9 cellular contexts compared by ENCODE assay signal in the genomic region with DNA sequence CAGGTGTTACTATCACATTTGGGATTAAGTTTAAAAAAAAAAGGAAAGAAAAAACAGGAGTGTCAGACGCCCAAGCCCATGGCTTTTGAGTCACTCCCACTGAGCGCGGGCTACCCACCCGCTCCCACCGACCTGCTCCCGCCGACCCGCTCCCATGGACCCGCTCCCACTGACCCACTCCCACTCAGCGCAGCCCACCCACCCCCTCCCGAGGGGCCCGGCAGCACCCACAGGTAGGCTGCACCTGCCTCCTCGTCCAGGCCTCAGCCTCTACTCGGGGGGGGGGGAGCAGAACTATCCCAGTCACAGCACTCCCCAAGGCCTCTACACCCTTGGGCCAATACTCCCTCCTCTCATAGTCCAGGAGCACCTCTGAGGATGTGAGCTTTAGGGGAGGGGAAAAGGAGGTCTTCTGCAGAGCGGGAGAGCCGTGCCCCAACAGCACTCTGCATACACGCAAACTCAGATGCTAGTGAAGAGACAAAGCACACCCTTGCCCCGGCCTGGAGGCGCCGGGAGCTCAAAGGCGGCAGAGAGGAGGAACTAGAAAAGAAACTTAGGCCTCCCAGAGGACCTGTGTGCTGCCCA. TPM values are rescaled to one million over a fixed set of nuclear protein-coding genes. Genes with fewer than 3 reads are reported as not detected.
DNase-seq lines count a peak whose midpoint lies in the region; ATAC-seq and TF ChIP-seq lines count a peak whose summit lies in the region.
"Had no signal": no experiment of that assay in that cellular context is flagged by ENCODE, and none has a peak within 500 bp of the region (broad histone marks: within the 10 kb centered on the region; RNA-seq: fewer than 3 reads in every experiment).

No MANE protein-coding gene starts in this region.

- H3K4me3 Mint-ChIP-seq in T-helper 17 cell = peak overlapping the region; percentile 90

- H3K4me1 ChIP-seq in HAP-1 = peaks cover 20% of the 10 kb centered on the region
- H3K4me1 ChIP-seq in right cardiac atrium (ENCODE audit: control insufficient read depth, insufficient read depth, low read length) = peaks cover 7% of the 10 kb centered on the region
- H3K4me1 ChIP-seq in spleen = peaks cover 39 to 81% (median 54%) of the 10 kb centered on the region in 6 donors
- peaks cover 38 to 59% of the 10 kb centered on the region in 2 donors for H3K4me1 ChIP-seq in left lung

- TF ChIP-seq POLR2A in spleen (IDR thresholded peaks at IDR 0.05) = no peak

- H3K27me3 ChIP-seq in HAP-1 (ENCODE audit: low read depth) = no peaks in the 10 kb centered on the region
- no peaks in the 10 kb centered on the region for H3K27me3 ChIP-seq in right cardiac atrium (ENCODE audit: control insufficient read depth, insufficient read depth)
- no peaks in the 10 kb centered on the region for H3K27me3 ChIP-seq in spleen (replicated peaks in 1 of 7)
- no peaks in the 10 kb centered on the region for H3K27me3 ChIP-seq in left lung

- ATAC-seq in T-helper 17 cell (no peak), right cardiac atrium (no peak), left lung (no peak)
- ATAC-seq: activated CD4-positive, CD25-positive, alpha-beta regulatory T cell treated with anti-CD3 and anti-CD28 coated beads, Interleukin-2, amount 50 U/mL, for 24 hours had no signal

- H3K27me3 Mint-ChIP-seq in T-helper 17 cell = no peaks in the 10 kb centered on the region

- H3K36me3 ChIP-seq in HAP-1 (replicated peaks) = peaks cover 33% of the 10 kb centered on the region
- peaks cover 0 to 12% (median 8%) of the 10 kb centered on the region in 6 donors for H3K36me3 ChIP-seq in spleen
- H3K36me3 ChIP-seq in left lung = peaks cover 0 to 10% of the 10 kb centered on the region in 2 donors

- peak overlapping the region; percentile 48 for H3K27ac ChIP-seq in right cardiac atrium (ENCODE audit: low read length)
- H3K27ac ChIP-seq in spleen = peak overlapping the region in 7 of 8 donors; percentile 3 to 90 (median 83)
- H3K27ac ChIP-seq in left lung = peak overlapping the region in 1 of 2 donors; percentile 24

- intact Hi-C loops in right cardiac atrium (cut with DNase I) (no loop called here), spleen (cut with DNase I; ENCODE audit: low total_unique reads) (no loop called here), left lung (cut with DNase I) (no loop called here)

- TF ChIP-seq CTCF in spleen (IDR thresholded peaks at IDR 0.05 in 8 of 11, conservative IDR thresholded peaks at IDR 0.05 in 3 of 11) (no peak), left lung (IDR thresholded peaks at IDR 0.05) (no peak)

- H3K27ac Mint-ChIP-seq in T-helper 17 cell = peak overlapping the region; percentile 57

- peak overlapping the region; percentile 52; the same call in 1 of the 2 replicates for H3K4me3 ChIP-seq in HAP-1
- H3K4me3 ChIP-seq in right cardiac atrium (ENCODE audit: low read length) = no peak overlapping the region
- peak overlapping the region in 2 of 8 donors; percentile 97 to 98 for H3K4me3 ChIP-seq in spleen
- H3K4me3 ChIP-seq in left lung = peak overlapping the region in 1 of 2 donors; percentile 74

- H3K9me3 ChIP-seq in HAP-1 (no peaks in the 10 kb centered on the region), T-helper 17 cell (ENCODE audit: control insufficient read depth, low read length, poor library complexity, severe bottlenecking) (no peaks in the 10 kb centered on the region), right cardiac atrium (ENCODE audit: control insufficient read depth, low read length) (no peaks in the 10 kb centered on the region), spleen (no peaks in the 10 kb centered on the region), left lung (no peaks in the 10 kb centered on the region)

- H3K36me3 Mint-ChIP-seq in T-helper 17 cell (ENCODE audit: low read depth) = no peaks in the 10 kb centered on the region

- in situ Hi-C loops in HAP-1 (cut with MboI; ENCODE audit: low sequenced_read_pairs) = no loop called here

- 74% methylated on average over 21 of the region's 21 CpGs for WGBS in right cardiac atrium
- 74 to 91% (median 83%) methylated on average over 19 to 21 of the region's 21 CpGs for WGBS in spleen, 5 donors

- no peak for DNase-seq in HAP-1 (ENCODE audit: low spot score in 2 of 2)
- DNase-seq in T-helper 17 cell = no peak
- peak in 1 of 3 donors; percentile 58 for DNase-seq in right cardiac atrium
- no peak for DNase-seq in spleen
- no peak for DNase-seq in left lung
- DNase-seq in NCI-H2171 (lab: John Stamatoyannopoulos, UW) = no peak
- no peak for DNase-seq in NCI-H2227 treated with DMSO at 0.1 percent for 48 hours (lab: John Stamatoyannopoulos, UW)
- DNase-seq in NCI-H1105 (lab: John Stamatoyannopoulos, UW) = no peak

- peaks cover 38% of the 10 kb centered on the region for H3K4me1 Mint-ChIP-seq in T-helper 17 cell

RNA-seq across cellular contexts. Expression of gene CLUH, which starts 2.9 kb away (rescaled TPM):
- total RNA-seq in T-helper 17 cell = 10 to 100 TPM; 55.2 to 68.6 TPM
- total RNA-seq in right cardiac atrium = 100 to 1,000 TPM in 3 of 4 donors, 10 to 100 TPM in 1; 90.4 to 121 (median 106) TPM
- 79.0 TPM for polyA plus RNA-seq in right cardiac atrium
- total RNA-seq in spleen = 10 to 100 TPM; 37.9 to 82.6 (median 51.1) TPM
- 10 to 100 TPM; 14.3 to 48.7 (median 26.5) TPM for polyA plus RNA-seq in spleen
- total RNA-seq in left lung = 10 to 100 TPM; 45.3 to 71.8 TPM

RNA-seq across cellular contexts. Expression of gene CCDC92B, which starts 40.8 kb away (rescaled TPM):
- under 1 TPM; 0.13 to 0.37 TPM for total RNA-seq in T-helper 17 cell
- under 1 TPM in 3 of 4 donors, not detected in 1; 0.15 to 0.40 (median 0.26) TPM for total RNA-seq in right cardiac atrium
- 0.20 TPM for polyA plus RNA-seq in right cardiac atrium
- under 1 TPM in 4 of 7 donors, not detected in 3; 0.14 to 0.26 (median 0.22) TPM for total RNA-seq in spleen
- under 1 TPM; 0.03 to 0.20 (median 0.06) TPM for polyA plus RNA-seq in spleen
- under 1 TPM; 0.15 to 0.18 TPM for total RNA-seq in left lung
